Comparison of ENCODE assay signal across 20 cellular contexts in genomic region chr5:3023678-3024077, GRCh38.
"Had no signal": no experiment of that assay in that cellular context is flagged by ENCODE, and none has a peak within 500 bp of the region (broad histone marks: within the 10 kb centered on the region; RNA-seq: fewer than 3 reads in every experiment).

No MANE protein-coding gene starts in this region.

- H3K27ac ChIP-seq: HL-60, KMS-11 had no signal

- H3K4me2 ChIP-seq: KMS-11, SK-N-SH had no signal

- H3K9me3 ChIP-seq: SK-N-SH had no signal

- H3K4me3 ChIP-seq: K562 had no signal

- H3K9ac ChIP-seq: KMS-11, SK-N-SH had no signal

- DNase-seq: Kasumi-1, MM.1S, NCI-H1092 treated with DMSO at 0.1 percent for 48 hours, NCI-H1436, NCI-H187, NCI-H2029, NCI-H2081 treated with DMSO at 0.1 percent for 48 hours, NCI-H2171, NCI-H226, NCI-H446, NCI-H510A, NCI-H524 treated with DMSO at 0.1 percent for 48 hours, NCI-H69, NCI-H774, RPMI8226, SHP77, SK-N-SH had no signal
